In the genomic region with DNA sequence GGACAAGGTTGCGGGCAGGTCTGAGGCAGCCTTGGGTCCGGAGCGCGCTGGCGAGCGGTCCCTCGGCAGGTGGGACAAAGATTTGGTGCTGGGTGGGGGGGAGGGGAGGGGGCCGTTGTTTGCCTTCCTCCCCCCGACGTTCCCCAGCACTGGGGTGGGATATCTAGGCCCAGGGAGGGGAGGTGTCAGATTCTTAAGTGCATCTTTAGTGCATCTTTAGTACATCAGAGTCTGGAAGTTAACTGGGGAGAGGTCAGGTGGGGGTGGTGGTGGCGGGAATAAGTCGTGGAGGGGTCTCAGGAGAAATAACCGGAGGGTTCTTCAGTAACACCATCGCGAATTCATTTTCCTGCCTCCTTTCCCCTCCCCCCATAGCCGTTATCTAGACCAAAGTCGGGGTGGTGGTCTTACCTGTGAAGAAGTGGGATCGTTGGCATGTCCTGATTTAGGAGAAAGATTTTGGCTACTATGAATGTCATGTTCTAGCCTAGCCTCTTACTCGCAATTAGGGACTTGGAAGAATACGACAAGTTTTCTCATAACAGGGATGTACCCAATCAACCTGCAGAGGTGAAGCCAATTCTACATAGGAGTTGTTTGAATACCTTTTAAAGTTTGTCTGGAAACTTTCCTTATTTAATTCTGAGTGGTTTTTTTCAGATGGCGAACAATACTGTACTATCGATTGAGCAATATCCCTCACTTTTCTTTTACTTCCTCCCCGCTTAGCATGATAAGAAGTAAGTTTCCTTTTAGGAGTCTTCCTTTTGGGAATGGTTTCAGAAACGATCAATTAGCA, we compare ENCODE assay signal across 8 cellular contexts. TPM values are rescaled to one million over a fixed set of nuclear protein-coding genes. Genes with fewer than 3 reads are reported as not detected.
DNase-seq lines count a peak whose midpoint lies in the region; ATAC-seq and TF ChIP-seq lines count a peak whose summit lies in the region.

No MANE protein-coding gene starts in this region.

- H3K36me3 Mint-ChIP-seq in nephron (ENCODE audit: low read depth), result peaks cover 24% of the 10 kb centered on the region

- peak overlapping the region; percentile 88 to 95 (median 93) for H3K27ac Mint-ChIP-seq in nephron

- H3K27ac ChIP-seq in SK-N-SH (ENCODE audit: low read depth in 2 of 2, low read length in 1 of 2) (peak overlapping the region; percentile 84 to 91), duodenal mucosa (ENCODE audit: low read depth, low read length) (peak overlapping the region; percentile 62)

- H3K9me3 ChIP-seq in SK-N-SH (no peaks in the 10 kb centered on the region), duodenal mucosa (ENCODE audit: control insufficient read depth in 1 of 2, low read length in 2 of 2) (no peaks in the 10 kb centered on the region)

- H3K27me3 Mint-ChIP-seq in nephron (ENCODE audit: low read depth), result no peaks in the 10 kb centered on the region

- TF ChIP-seq EP300 in SK-N-SH (IDR thresholded peaks at IDR 0.05; ENCODE audit: borderline replicate concordance in 1 of 2, low read depth in 1 of 2, low read length in 1 of 2), result no peak

- H3K27me3 ChIP-seq in SK-N-SH (ENCODE audit: insufficient read depth) (no peaks in the 10 kb centered on the region), duodenal mucosa (ENCODE audit: control insufficient read depth in 1 of 2, insufficient read depth in 2 of 2, low read length in 2 of 2) (no peaks in the 10 kb centered on the region)

- CTCF ChIA-PET in SK-N-SH (lab: Yijun Ruan, JAX), result interaction anchor here (0.9 kb wide), 1 partner anchor 68 kb away, joined by 3 read pairs; no protein-coding TSS in a partner anchor

- in situ Hi-C loops in ACHN (cut with HindIII; ENCODE audit: low pct_ligation_motif_present, low pct_unique_long_range_greater_than_20kb, low sequenced_read_pairs), result no loop called here

- TF ChIP-seq CTCF in SK-N-SH (IDR thresholded peaks at IDR 0.05) (no peak), nephron (IDR thresholded peaks at IDR 0.05; ENCODE audit: unreplicated experiment in 3 of 3) (no peak)

- no peaks in the 10 kb centered on the region for H3F3A ChIP-seq in SK-N-SH (replicated peaks; ENCODE audit: insufficient read depth)

- POLR2A ChIA-PET in SK-N-SH (lab: Yijun Ruan, JAX), result interaction anchor here (0.6 kb wide), 1 partner anchor 76 kb away, joined by 3 read pairs; the partner anchor contains the start of gene SFPQ

- DNase-seq in SK-N-SH (no peak), NCI-H510A treated with DMSO at 0.1 percent for 48 hours (lab: John Stamatoyannopoulos, UW) (peak; percentile 83), NCI-H1930 (lab: John Stamatoyannopoulos, UW) (no peak), ACHN (no peak)

- H3K79me2 ChIP-seq in SK-N-SH (ENCODE audit: insufficient read depth), result peaks cover 58% of the 10 kb centered on the region

- H3K4me3 ChIP-seq in SK-N-SH (ENCODE audit: low read depth in 2 of 2, low read length in 1 of 2), result peak overlapping the region; percentile 83 to 85
- H3K4me3 ChIP-seq in duodenal mucosa (ENCODE audit: low read depth in 1 of 2, low read length in 2 of 2), result peak overlapping the region; percentile 65 to 88

- H3K9ac ChIP-seq in SK-N-SH (peak overlapping the region; percentile 99), duodenal mucosa (ENCODE audit: low read depth in 1 of 2, low read length in 2 of 2) (peak overlapping the region; percentile 45 to 80)

- H4K20me1 ChIP-seq in SK-N-SH (ENCODE audit: insufficient read depth), result peaks cover 14% of the 10 kb centered on the region

- no peaks in the 10 kb centered on the region for H3K9me3 Mint-ChIP-seq in nephron

- peak overlapping the region; percentile 81 for H3K4me2 ChIP-seq in SK-N-SH

- H3K9me2 ChIP-seq in SK-N-SH, result no peaks in the 10 kb centered on the region

- no peak for TF ChIP-seq RAD21 in SK-N-SH (IDR thresholded peaks at IDR 0.05; ENCODE audit: low read length)

- ATAC-seq in SK-N-SH treated with all-trans-retinoic acid at 6 μM for 48 hours (no peak; the same call in 2 of the 3 replicates), GM21529 (IDR thresholded peaks at IDR 0.05; ENCODE audit: unreplicated experiment) (no peak)

- H3K36me3 ChIP-seq in SK-N-SH (replicated peaks in 1 of 2; ENCODE audit: control insufficient read depth in 1 of 2, insufficient read depth in 2 of 2, low read length in 1 of 2), result peaks cover 2 to 13% of the 10 kb centered on the region in 2 experiments
- H3K36me3 ChIP-seq in duodenal mucosa (ENCODE audit: control insufficient read depth in 1 of 2, insufficient read depth in 2 of 2, low read length in 2 of 2), result no peaks in the 10 kb centered on the region

- peak overlapping the region; percentile 84 to 94 (median 88) for H3K4me3 Mint-ChIP-seq in nephron

- H3K4me1 Mint-ChIP-seq in nephron, result peaks cover 36% of the 10 kb centered on the region

- H3K4me1 ChIP-seq in SK-N-SH (ENCODE audit: control insufficient read depth in 1 of 2, insufficient read depth in 2 of 2, low read depth in 1 of 2, low read length in 1 of 2), result peaks cover 4% of the 10 kb centered on the region in 2 experiments; a peak in 3 of 4 replicates
- peaks cover 19 to 25% of the 10 kb centered on the region in 2 donors for H3K4me1 ChIP-seq in duodenal mucosa (ENCODE audit: control insufficient read depth in 1 of 2, insufficient read depth in 2 of 2, low read length in 2 of 2)

- 6% methylated on average over 24 of the region's 24 CpGs for WGBS in SK-N-SH (ENCODE audit: low lambda C conversion rate)

- no peak overlapping the region; the same call in 1 of the 2 replicates for H2AFZ ChIP-seq in SK-N-SH (ENCODE audit: low read depth)

TF ChIP-seq in SK-N-SH, 30 proteins besides CTCF, POLR2A, EP300 and RAD21 (continues in another document):
- TF ChIP-seq USF2 (IDR thresholded peaks at IDR 0.05; ENCODE audit: borderline replicate concordance, low read depth, low read length), result no peak
- TF ChIP-seq MEF2A (IDR thresholded peaks at IDR 0.05; ENCODE audit: borderline replicate concordance, low read depth), result no peak
- no peak for TF ChIP-seq MAX (IDR thresholded peaks at IDR 0.05; ENCODE audit: low read depth)
- TF ChIP-seq TAF1 (IDR thresholded peaks at IDR 0.05; ENCODE audit: borderline replicate concordance, low read depth, low read length), result no peak
- TF ChIP-seq CHD2 (IDR thresholded peaks at IDR 0.05; ENCODE audit: low read length, partially characterized antibody), result no peak
- TF ChIP-seq, protein P1, sequence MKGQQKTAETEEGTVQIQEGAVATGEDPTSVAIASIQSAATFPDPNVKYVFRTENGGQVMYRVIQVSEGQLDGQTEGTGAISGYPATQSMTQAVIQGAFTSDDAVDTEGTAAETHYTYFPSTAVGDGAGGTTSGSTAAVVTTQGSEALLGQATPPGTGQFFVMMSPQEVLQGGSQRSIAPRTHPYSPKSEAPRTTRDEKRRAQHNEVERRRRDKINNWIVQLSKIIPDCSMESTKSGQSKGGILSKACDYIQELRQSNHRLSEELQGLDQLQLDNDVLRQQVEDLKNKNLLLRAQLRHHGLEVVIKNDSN (IDR thresholded peaks at IDR 0.05; ENCODE audit: borderline replicate concordance, low read depth), result no peak
- TF ChIP-seq ELF1 (IDR thresholded peaks at IDR 0.05), result no peak

TF ChIP-seq in SK-N-SH treated with all-trans-retinoic acid at 6 μM for 48 hours, 23 proteins besides CTCF, POLR2A, EP300 and RAD21 (continues in another document):
- TF ChIP-seq GLIS3 (CRISPR knock-in tag; IDR thresholded peaks at IDR 0.05) (no peak), CREB5 (CRISPR knock-in tag; IDR thresholded peaks at IDR 0.05; ENCODE audit: low read depth) (no peak), TSHZ2 (CRISPR knock-in tag; IDR thresholded peaks at IDR 0.05) (no peak), ARNTL (CRISPR knock-in tag; IDR thresholded peaks at IDR 0.05; ENCODE audit: borderline replicate concordance, low read depth) (no peak), ISL1 (CRISPR knock-in tag; IDR thresholded peaks at IDR 0.05) (no peak), TOX (CRISPR knock-in tag; IDR thresholded peaks at IDR 0.05; ENCODE audit: borderline replicate concordance) (no peak), ZNF565 (CRISPR knock-in tag; conservative IDR thresholded peaks at IDR 0.05; ENCODE audit: low read depth) (no peak)

RNA-seq across cellular contexts. Expression of gene ZMYM4, which starts 0.9 kb away (rescaled TPM):
- 12.2 and 16.1 TPM in 2 replicates for polyA plus RNA-seq in SK-N-SH (2012; rRNA removed)
- 16.6 and 16.9 TPM in 2 replicates for polyA plus RNA-seq in SK-N-SH (2012; cell fraction: cytosol; rRNA removed)
- polyA plus RNA-seq in SK-N-SH (2012; cell fraction: nucleus; rRNA removed), result 11.2 and 25.1 TPM in 2 replicates
